Comparison of ENCODE assay signal across 7 cellular contexts in genomic region chr1:54944610-54945392, GRCh38. TPM values are rescaled to one million over a fixed set of nuclear protein-coding genes. Genes with fewer than 3 reads are reported as not detected.
A peak's percentile ranks its signal among the peaks of the same experiment; 100 is the strongest.
DNase-seq lines count a peak whose midpoint lies in the region; ATAC-seq, FAIRE-seq and TF ChIP-seq lines count a peak whose summit lies in the region.

No MANE protein-coding gene starts in this region.

- TF ChIP-seq CTCF in GM13976 (IDR thresholded peaks at IDR 0.05; ENCODE audit: borderline replicate concordance, control extremely low read depth, extremely low read depth, insufficient read depth, missing control alignments): peak; percentile 83
- peak; percentile 81 to 86 for TF ChIP-seq CTCF in endothelial cell of umbilical vein (IDR thresholded peaks at IDR 0.05; ENCODE audit: extremely low read depth in 1 of 2, insufficient read depth in 1 of 2, low read depth in 1 of 2, low read length in 2 of 2)

- H3K27ac Mint-ChIP-seq in activated CD8-positive, alpha-beta memory T cell treated with anti-CD3 and anti-CD28 coated beads, Interleukin-2, amount 10 ng/mL, durations not matched to agents 7 days and 5 days: peak overlapping the region; percentile 53

- no peaks in the 10 kb centered on the region for H3K79me2 ChIP-seq in endothelial cell of umbilical vein (ENCODE audit: control insufficient read depth, insufficient read depth, low read length)

- POLR2A ChIA-PET in endothelial cell of umbilical vein (lab: Charles Lee): interaction anchor here (1.1 kb wide), 1 partner anchor 77 kb away, joined by 5 read pairs; no protein-coding TSS in a partner anchor

- FAIRE-seq in endothelial cell of umbilical vein (lab: Jason Lieb, UNC): peak; percentile 94

- dilution Hi-C loops in endothelial cell of umbilical vein (cut with MboI; ENCODE audit: extremely low pct_ligation_motif_present, low sequenced_read_pairs): no loop called here

- no peaks in the 10 kb centered on the region for H3K36me3 Mint-ChIP-seq in activated CD8-positive, alpha-beta memory T cell treated with anti-CD3 and anti-CD28 coated beads, Interleukin-2, amount 10 ng/mL, durations not matched to agents 7 days and 5 days

- no peaks in the 10 kb centered on the region for H3K9me3 Mint-ChIP-seq in activated CD8-positive, alpha-beta memory T cell treated with anti-CD3 and anti-CD28 coated beads, Interleukin-2, amount 10 ng/mL, durations not matched to agents 7 days and 5 days (ENCODE audit: low read depth)

- H3K4me2 ChIP-seq in endothelial cell of umbilical vein (ENCODE audit: insufficient read depth, low read length): no peak overlapping the region

- H3K27ac ChIP-seq in endothelial cell of umbilical vein (ENCODE audit: insufficient read depth, low read depth, low read length): no peak overlapping the region

- H3K9me1 ChIP-seq in endothelial cell of umbilical vein (replicated peaks; ENCODE audit: control insufficient read depth, extremely low read depth, insufficient read depth, low read length): no peaks in the 10 kb centered on the region

- no peak overlapping the region for H3K9ac ChIP-seq in endothelial cell of umbilical vein (replicated peaks; ENCODE audit: extremely low read depth, insufficient read depth, low read length)

- peak; percentile 80 for DNase-seq in GM13976 (ENCODE audit: low spot score)
- peak; percentile 58 for DNase-seq in HS-27A (ENCODE audit: low read depth)
- peak; percentile 72 for DNase-seq in NOMO-1 treated with DMSO at 0.1 percent for 48 hours (lab: John Stamatoyannopoulos, UW; ENCODE audit: unreplicated experiment)
- DNase-seq in activated CD8-positive, alpha-beta memory T cell treated with anti-CD3 and anti-CD28 coated beads, Interleukin-2, amount 10 ng/mL, durations not matched to agents 7 days and 5 days: peak; percentile 86
- DNase-seq in endothelial cell of umbilical vein (ENCODE audit: low read depth, low spot score): peak; percentile 79
- DNase-seq in middle frontal gyrus (ENCODE audit: extremely low spot score, low spot score): peak; percentile 53
- DNase-seq in stimulated activated CD8-positive, alpha-beta memory T cell treated with anti-CD3 and anti-CD28 coated beads, Interleukin-15, amount 100 ng/mL, for 48 hours (ENCODE audit: low read depth in 2 of 2): peak; percentile 25 to 42

- H3K4me1 Mint-ChIP-seq in activated CD8-positive, alpha-beta memory T cell treated with anti-CD3 and anti-CD28 coated beads, Interleukin-2, amount 10 ng/mL, durations not matched to agents 7 days and 5 days: peaks cover 28% of the 10 kb centered on the region

- no peak overlapping the region for H3K4me3 Mint-ChIP-seq in activated CD8-positive, alpha-beta memory T cell treated with anti-CD3 and anti-CD28 coated beads, Interleukin-2, amount 10 ng/mL, durations not matched to agents 7 days and 5 days

- H3K4me1 ChIP-seq in endothelial cell of umbilical vein (ENCODE audit: control insufficient read depth, extremely low read depth, insufficient read depth, low read length): peaks cover 5% of the 10 kb centered on the region

- H3K27me3 ChIP-seq in endothelial cell of umbilical vein (ENCODE audit: control insufficient read depth in 2 of 2, insufficient read depth in 2 of 2, low read length in 2 of 2): peaks cover 0 to 4% of the 10 kb centered on the region in 2 experiments

- H3K4me3 ChIP-seq in endothelial cell of umbilical vein (replicated peaks in 1 of 3; ENCODE audit: insufficient read depth in 1 of 3, low read depth in 1 of 3, low read length in 3 of 3): no peak overlapping the region

- no peaks in the 10 kb centered on the region for H3K9me3 ChIP-seq in endothelial cell of umbilical vein (replicated peaks; ENCODE audit: control insufficient read depth, insufficient read depth, low read length)

- peaks cover 33% of the 10 kb centered on the region for H3K27me3 Mint-ChIP-seq in activated CD8-positive, alpha-beta memory T cell treated with anti-CD3 and anti-CD28 coated beads, Interleukin-2, amount 10 ng/mL, durations not matched to agents 7 days and 5 days

- no peaks in the 10 kb centered on the region for H3K36me3 ChIP-seq in endothelial cell of umbilical vein (ENCODE audit: control insufficient read depth in 2 of 2, extremely low read depth in 1 of 2, insufficient read depth in 2 of 2, low read length in 2 of 2)

- in situ Hi-C loops in GM13976 (cut with MboI; ENCODE audit: low sequenced_read_pairs, unreplicated experiment): no loop called here

- CTCF ChIA-PET in activated CD8-positive, alpha-beta memory T cell treated with anti-CD3 and anti-CD28 coated beads, Interleukin-2, amount 10 ng/mL, durations not matched to agents 7 days and 5 days (lab: Charles Lee): interaction anchor here (0.7 to 11.6 kb wide), 41 partner anchors 9 to 431 kb away, joined by 3 to 341 read pairs (median 4); partner anchors contain the start of genes BSND, DHCR24 and TTC4
- CTCF ChIA-PET in endothelial cell of umbilical vein (lab: Charles Lee): interaction anchor here (0.7 to 16.7 kb wide), 38 partner anchors 9 to 1640 kb away, joined by 3 to 918 read pairs (median 6); partner anchors contain the start of genes BSND, DHCR24, PCSK9 and TMEM61

- BruUV-seq in endothelial cell of umbilical vein (replicated peaks; lab: Mats Ljungman, UMichigan): no TSS peak

- intact Hi-C loops in endothelial cell of umbilical vein (cut with micrococcal nuclease): loop anchor here (1.0 kb wide), 2 partner anchors 52 to 78 kb away; no protein-coding TSS in a partner anchor

- no peaks in the 10 kb centered on the region for H4K20me1 ChIP-seq in endothelial cell of umbilical vein (replicated peaks; ENCODE audit: control insufficient read depth, extremely low read depth, insufficient read depth, low read length)

- no peak overlapping the region for H2AFZ ChIP-seq in endothelial cell of umbilical vein (ENCODE audit: low read depth, low read length)

- no peak for TF ChIP-seq POLR2A in endothelial cell of umbilical vein (IDR thresholded peaks at IDR 0.05; ENCODE audit: low read depth, low read length)

- peak; percentile 92 for ATAC-seq in activated CD8-positive, alpha-beta memory T cell treated with anti-CD3 and anti-CD28 coated beads, Interleukin-2, amount 10 ng/mL, durations not matched to agents 7 days and 5 days

TF ChIP-seq in endothelial cell of umbilical vein, 7 proteins besides CTCF, POLR2A, EP300 and RAD21:
- TF ChIP-seq FOS (IDR thresholded peaks at IDR 0.05; ENCODE audit: borderline replicate concordance, insufficient read depth, low read length): no peak
- no peak for TF ChIP-seq GATA2 (IDR thresholded peaks at IDR 0.05; ENCODE audit: insufficient read depth, insufficient read length, low read depth, low read length)
- no peak for TF ChIP-seq POLR2AphosphoS5 (IDR thresholded peaks at IDR 0.05; ENCODE audit: insufficient read depth, low read depth, low read length)
- no peak for TF ChIP-seq MAX (IDR thresholded peaks at IDR 0.05; ENCODE audit: insufficient read depth, insufficient read length)
- no peak for TF ChIP-seq EZH2 (IDR thresholded peaks at IDR 0.05; ENCODE audit: borderline replicate concordance, low read depth, low read length, severe bottlenecking)
- TF ChIP-seq JUN (IDR thresholded peaks at IDR 0.05; ENCODE audit: borderline replicate concordance, insufficient read depth, insufficient read length, low read depth): no peak
- TF ChIP-seq MYC (IDR thresholded peaks at IDR 0.05; ENCODE audit: low read depth, low read length): no peak
TF ChIP-seq in endothelial cell of umbilical vein: peak in this region for 0.

RNA-seq across cellular contexts. Expression of gene TMEM61, which starts 35.6 kb away (rescaled TPM):
- not detected for total RNA-seq in activated CD8-positive, alpha-beta memory T cell treated with anti-CD3 and anti-CD28 coated beads, Interleukin-2, amount 10 ng/mL, durations not matched to agents 7 days and 5 days
- total RNA-seq in endothelial cell of umbilical vein: not detected in 2 replicates
- polyA plus RNA-seq in endothelial cell of umbilical vein: not detected in 2 replicates
- polyA plus RNA-seq in endothelial cell of umbilical vein (2011; cell fraction: cytosol; rRNA removed): not detected in 2 replicates
- polyA plus RNA-seq in endothelial cell of umbilical vein (2011; cell fraction: nucleus; rRNA removed): not detected in 2 replicates
- not detected in 2 replicates for polyA plus RNA-seq in endothelial cell of umbilical vein (2012)
- polyA minus RNA-seq in endothelial cell of umbilical vein: not detected in 2 replicates
- polyA minus RNA-seq in endothelial cell of umbilical vein (2011; cell fraction: cytosol; rRNA and poly(A)+ RNA removed): not detected
- polyA minus RNA-seq in endothelial cell of umbilical vein (2011; cell fraction: nucleus; rRNA and poly(A)+ RNA removed): not detected in 2 replicates

RNA-seq across cellular contexts. Expression of gene BSND, which starts 53.9 kb away (rescaled TPM):
- under 1 TPM; 0.07 to 0.12 TPM for total RNA-seq in activated CD8-positive, alpha-beta memory T cell treated with anti-CD3 and anti-CD28 coated beads, Interleukin-2, amount 10 ng/mL, durations not matched to agents 7 days and 5 days
- total RNA-seq in endothelial cell of umbilical vein: not detected in 2 replicates
- not detected in 2 replicates for polyA plus RNA-seq in endothelial cell of umbilical vein
- not detected in 2 replicates for polyA plus RNA-seq in endothelial cell of umbilical vein (2011; cell fraction: cytosol; rRNA removed)
- polyA plus RNA-seq in endothelial cell of umbilical vein (2011; cell fraction: nucleus; rRNA removed): not detected in 2 replicates
- polyA plus RNA-seq in endothelial cell of umbilical vein (2012): not detected in 2 replicates
- polyA minus RNA-seq in endothelial cell of umbilical vein: not detected in 2 replicates
- polyA minus RNA-seq in endothelial cell of umbilical vein (2011; cell fraction: cytosol; rRNA and poly(A)+ RNA removed): not detected
- polyA minus RNA-seq in endothelial cell of umbilical vein (2011; cell fraction: nucleus; rRNA and poly(A)+ RNA removed): not detected in 2 replicates

RNA-seq across cellular contexts. Expression of gene DHCR24, which starts 57.8 kb away (rescaled TPM):
- total RNA-seq in activated CD8-positive, alpha-beta memory T cell treated with anti-CD3 and anti-CD28 coated beads, Interleukin-2, amount 10 ng/mL, durations not matched to agents 7 days and 5 days: 100 to 1,000 TPM; 121 to 187 TPM
- total RNA-seq in endothelial cell of umbilical vein: 223 and 229 TPM in 2 replicates
- polyA plus RNA-seq in endothelial cell of umbilical vein: 214 and 239 TPM in 2 replicates
- 134 and 175 TPM in 2 replicates for polyA plus RNA-seq in endothelial cell of umbilical vein (2011; cell fraction: cytosol; rRNA removed)
- 67.9 and 94.8 TPM in 2 replicates for polyA plus RNA-seq in endothelial cell of umbilical vein (2011; cell fraction: nucleus; rRNA removed)
- 58.7 and 150 TPM in 2 replicates for polyA plus RNA-seq in endothelial cell of umbilical vein (2012)
- polyA minus RNA-seq in endothelial cell of umbilical vein: 603 and 660 TPM in 2 replicates
- 115 TPM for polyA minus RNA-seq in endothelial cell of umbilical vein (2011; cell fraction: cytosol; rRNA and poly(A)+ RNA removed)
- 69.1 and 71.3 TPM in 2 replicates for polyA minus RNA-seq in endothelial cell of umbilical vein (2011; cell fraction: nucleus; rRNA and poly(A)+ RNA removed)

Comparison
In these comparisons a context has a peak if more than half of its experiments do, and no peak if none do; other contexts are left out.
1. DNase-seq: peak in every context shown above with its lines; median percentile 86 in activated CD8-positive, alpha-beta memory T cell treated with anti-CD3 and anti-CD28 coated beads, Interleukin-2, amount 10 ng/mL, durations not matched to agents 7 days and 5 days; 80 in GM13976; 79 in endothelial cell of umbilical vein; 72 in NOMO-1 treated with DMSO at 0.1 percent for 48 hours; 58 in HS-27A; 53 in middle frontal gyrus; 34 in stimulated activated CD8-positive, alpha-beta memory T cell treated with anti-CD3 and anti-CD28 coated beads, Interleukin-15, amount 100 ng/mL, for 48 hours.